ENCODE assay signal across 32 cellular contexts in genomic region chr12:7947011-7947410, GRCh38.
"Had no signal": no experiment of that assay in that cellular context is flagged by ENCODE, and none has a peak within 500 bp of the region (broad histone marks: within the 10 kb centered on the region; RNA-seq: fewer than 3 reads in every experiment).

No MANE protein-coding gene starts in this region.

- H3K4me3 Mint-ChIP-seq: naive thymus-derived CD8-positive, alpha-beta T cell; natural killer cell treated with Interleukin-12 subunit alpha and Interleukin-12 subunit beta and Interleukin-15 and Interleukin-18, amount 100 ng/mL, for 72 hours; nephron progenitor cell; neural crest cell; stimulated activated memory B cell treated with anti-CD40 and anti-IgM and Interleukin-4, amounts not matched to agents 10 μg/mL and 1 μg/mL and 100 μg/mL, for 72 hours; stimulated activated naive CD8-positive, alpha-beta T cell treated with anti-CD3 and anti-CD28 coated beads, Interleukin-15, amount 100 ng/mL, for 72 hours; type B pancreatic cell had no signal

- H3K4me1 Mint-ChIP-seq: neural crest cell had no signal

- H3K4me2 ChIP-seq: smooth muscle cell had no signal

- H3K79me2 ChIP-seq: parathyroid adenoma had no signal

- ATAC-seq: naive thymus-derived CD8-positive, alpha-beta T cell; natural killer cell treated with Interleukin-12 subunit alpha and Interleukin-12 subunit beta and Interleukin-15 and Interleukin-18, amount 100 ng/mL, for 72 hours; psoas muscle; right cardiac atrium; sciatic nerve; stimulated activated memory B cell treated with anti-CD40 and anti-IgM and Interleukin-4, amounts not matched to agents 10 μg/mL and 1 μg/mL and 100 μg/mL, for 72 hours; stimulated activated naive CD8-positive, alpha-beta T cell treated with anti-CD3 and anti-CD28 coated beads, Interleukin-15, amount 100 ng/mL, for 72 hours; stimulated activated naive CD8-positive, alpha-beta T cell treated with anti-CD3 and anti-CD28 coated beads, Interleukin-15, Interleukin-2, amounts not matched to agents 100 U/mL and 50 U/mL, for 24 hours; upper lobe of right lung had no signal

- H3K27me3 ChIP-seq: ovary, spleen, suprapubic skin, testis, tibial artery, transverse colon, upper lobe of right lung, uterus had no signal

- H3K9ac ChIP-seq: parathyroid adenoma had no signal

- H3K9me3 ChIP-seq: ovary, psoas muscle, spleen, suprapubic skin, testis, tibial artery, transverse colon, upper lobe of right lung, uterus had no signal

- H3K4me3 ChIP-seq: ovary, psoas muscle, skin epidermis, smooth muscle cell, spleen, suprapubic skin, testis, tibial artery, transverse colon, upper lobe of right lung, uterus had no signal

- H3K27ac ChIP-seq: ovary, parathyroid adenoma, psoas muscle, skin epidermis, suprapubic skin, testis, tibial artery, transverse colon, upper lobe of right lung, uterus had no signal

- H3K27ac Mint-ChIP-seq: natural killer cell treated with Interleukin-12 subunit alpha and Interleukin-12 subunit beta and Interleukin-15 and Interleukin-18, amount 100 ng/mL, for 72 hours; nephron progenitor cell; progenitor cell of endocrine pancreas; stimulated activated memory B cell treated with anti-CD40 and anti-IgM and Interleukin-4, amounts not matched to agents 10 μg/mL and 1 μg/mL and 100 μg/mL, for 72 hours; type B pancreatic cell had no signal

- H2AFZ ChIP-seq: parathyroid adenoma had no signal

- H3K4me1 ChIP-seq: parathyroid adenoma, psoas muscle, suprapubic skin, testis, tibial artery, transverse colon, upper lobe of right lung, uterus had no signal

- H3K9me3 Mint-ChIP-seq: naive thymus-derived CD8-positive, alpha-beta T cell; natural killer cell treated with Interleukin-12 subunit alpha and Interleukin-12 subunit beta and Interleukin-15 and Interleukin-18, amount 100 ng/mL, for 72 hours; nephron progenitor cell; neural crest cell; stimulated activated memory B cell treated with anti-CD40 and anti-IgM and Interleukin-4, amounts not matched to agents 10 μg/mL and 1 μg/mL and 100 μg/mL, for 72 hours; stimulated activated naive CD8-positive, alpha-beta T cell treated with anti-CD3 and anti-CD28 coated beads, Interleukin-15, amount 100 ng/mL, for 72 hours; type B pancreatic cell had no signal

- H3K27me3 Mint-ChIP-seq: naive thymus-derived CD8-positive, alpha-beta T cell; natural killer cell treated with Interleukin-12 subunit alpha and Interleukin-12 subunit beta and Interleukin-15 and Interleukin-18, amount 100 ng/mL, for 72 hours; progenitor cell of endocrine pancreas; stimulated activated memory B cell treated with anti-CD40 and anti-IgM and Interleukin-4, amounts not matched to agents 10 μg/mL and 1 μg/mL and 100 μg/mL, for 72 hours; stimulated activated naive CD8-positive, alpha-beta T cell treated with anti-CD3 and anti-CD28 coated beads, Interleukin-15, amount 100 ng/mL, for 72 hours; type B pancreatic cell had no signal

- H3K36me3 ChIP-seq: ovary, spleen, suprapubic skin, tibial artery, transverse colon, upper lobe of right lung, uterus had no signal

- H3K36me3 Mint-ChIP-seq: naive thymus-derived CD8-positive, alpha-beta T cell; natural killer cell treated with Interleukin-12 subunit alpha and Interleukin-12 subunit beta and Interleukin-15 and Interleukin-18, amount 100 ng/mL, for 72 hours; stimulated activated memory B cell treated with anti-CD40 and anti-IgM and Interleukin-4, amounts not matched to agents 10 μg/mL and 1 μg/mL and 100 μg/mL, for 72 hours had no signal

- DNase-seq: naive thymus-derived CD8-positive, alpha-beta T cell; nephron progenitor cell; occipital lobe; ovary; posterior cingulate gyrus; psoas muscle; right cardiac atrium; spleen; stimulated activated CD4-positive, alpha-beta T cell treated with anti-CD3 and anti-CD28 coated beads, Interleukin-12 subunit alpha, Interleukin-12 subunit beta, amount 100 ng/mL, for 4 hours; stimulated activated CD4-positive, alpha-beta T cell treated with anti-CD3 and anti-CD28 coated beads, Interleukin-1b, Interleukin-23, amount 100 ng/mL, for 48 hours; stimulated activated CD4-positive, alpha-beta T cell treated with anti-CD3 and anti-CD28 coated beads, Interleukin-4, amount 100 ng/mL, for 1 hour; stimulated activated CD4-positive, alpha-beta T cell treated with anti-CD3 and anti-CD28 coated beads, Interleukin-4, amount 100 ng/mL, for 4 hours; stimulated activated CD8-positive, alpha-beta memory T cell treated with anti-CD3 and anti-CD28 coated beads, Interleukin-4, amount 100 ng/mL, for 48 hours; stimulated activated naive CD4-positive, alpha-beta T cell; stimulated activated naive CD8-positive, alpha-beta T cell treated with anti-CD3 and anti-CD28 coated beads, Interleukin-15, amount 100 ng/mL, for 72 hours; stimulated activated naive CD8-positive, alpha-beta T cell treated with anti-CD3 and anti-CD28 coated beads, Interleukin-15, Interleukin-2, amounts not matched to agents 100 U/mL and 50 U/mL, for 24 hours; substantia nigra; testis; tibial artery; transverse colon; upper lobe of right lung; uterus had no signal
